Comparison of ENCODE assay signal across 8 cellular contexts in genomic region chr2:37343537-37344434, GRCh38. TPM values are rescaled to one million over a fixed set of nuclear protein-coding genes. Genes with fewer than 3 reads are reported as not detected.
A peak's percentile ranks its signal among the peaks of the same experiment; 100 is the strongest.
DNase-seq lines count a peak whose midpoint lies in the region; ATAC-seq, FAIRE-seq and TF ChIP-seq lines count a peak whose summit lies in the region.

No MANE protein-coding gene starts in this region.

- FAIRE-seq in urothelium cell line (lab: Jason Lieb, UNC): no peak

- H3K27me3 ChIP-seq in BE2C (no peaks in the 10 kb centered on the region), HL-60 (ENCODE audit: insufficient read depth, poor library complexity, severe bottlenecking) (no peaks in the 10 kb centered on the region), rectal smooth muscle tissue (ENCODE audit: control insufficient read depth, insufficient read depth, low read length) (no peaks in the 10 kb centered on the region)

- peak overlapping the region; percentile 71 for H3K4me3 Mint-ChIP-seq in activated T-helper 17 cell treated with anti-CD3 and anti-CD28 coated beads, Interleukin-2, amount 50 U/mL, for 72 hours

- DNase-seq in BE2C (no peak), HL-60 (ENCODE audit: low read depth in 1 of 2, low spot score in 1 of 2) (no peak), left ventricle myocardium superior (no peak), urothelium cell line (ENCODE audit: low spot score) (no peak)

- intact Hi-C loops in left ventricle myocardium superior (cut with micrococcal nuclease): no loop called here

- peak overlapping the region; percentile 28 for H3K27ac Mint-ChIP-seq in activated T-helper 17 cell treated with anti-CD3 and anti-CD28 coated beads, Interleukin-2, amount 50 U/mL, for 72 hours

- peaks cover 6% of the 10 kb centered on the region for H3K4me1 Mint-ChIP-seq in activated T-helper 17 cell treated with anti-CD3 and anti-CD28 coated beads, Interleukin-2, amount 50 U/mL, for 72 hours

- peak overlapping the region; percentile 66 for H3K4me3 ChIP-seq in BE2C (ENCODE audit: low read depth, low read length)
- peak overlapping the region; percentile 61 for H3K4me3 ChIP-seq in HL-60 (replicated peaks; ENCODE audit: insufficient read depth, low read length)
- peak overlapping the region; percentile 89 for H3K4me3 ChIP-seq in rectal smooth muscle tissue (ENCODE audit: low read length)

- peaks cover 11% of the 10 kb centered on the region for H3K27me3 Mint-ChIP-seq in activated T-helper 17 cell treated with anti-CD3 and anti-CD28 coated beads, Interleukin-2, amount 50 U/mL, for 72 hours

- H3K36me3 Mint-ChIP-seq in activated T-helper 17 cell treated with anti-CD3 and anti-CD28 coated beads, Interleukin-2, amount 50 U/mL, for 72 hours (ENCODE audit: low read depth): no peaks in the 10 kb centered on the region

- ATAC-seq in activated T-helper 17 cell treated with anti-CD3 and anti-CD28 coated beads, Interleukin-2, amount 50 U/mL, for 72 hours (replicated peaks): no peak
- ATAC-seq in left ventricle myocardium superior: peak; percentile 63
- ATAC-seq in HG02970 (IDR thresholded peaks at IDR 0.05; ENCODE audit: low FRiP score, unreplicated experiment): no peak
- no peak for ATAC-seq in HG03196 (IDR thresholded peaks at IDR 0.05; ENCODE audit: unreplicated experiment)

- H3K9ac ChIP-seq in rectal smooth muscle tissue (ENCODE audit: low read length): no peak overlapping the region

- H3K36me3 ChIP-seq in BE2C: no peaks in the 10 kb centered on the region
- no peaks in the 10 kb centered on the region for H3K36me3 ChIP-seq in rectal smooth muscle tissue (ENCODE audit: control insufficient read depth, insufficient read depth, low read length)

- H3K4me1 ChIP-seq in BE2C (peaks cover 14% of the 10 kb centered on the region), rectal smooth muscle tissue (ENCODE audit: control insufficient read depth, insufficient read depth, low read length) (no peaks in the 10 kb centered on the region)

- no peaks in the 10 kb centered on the region for H3K9me3 ChIP-seq in BE2C

- no peaks in the 10 kb centered on the region for H3K9me3 Mint-ChIP-seq in activated T-helper 17 cell treated with anti-CD3 and anti-CD28 coated beads, Interleukin-2, amount 50 U/mL, for 72 hours

- TF ChIP-seq CTCF in BE2C (IDR thresholded peaks at IDR 0.05; ENCODE audit: low read depth, low read length) (peak; percentile 47), HL-60 (IDR thresholded peaks at IDR 0.05; ENCODE audit: insufficient read depth, low read length) (no peak)

- H3K27ac ChIP-seq in HL-60 (replicated peaks) (peak overlapping the region; percentile 44; the same call in 1 of the 2 replicates), rectal smooth muscle tissue (ENCODE audit: low read depth, low read length) (peak overlapping the region; percentile 89)

RNA-seq across cellular contexts. Expression of gene QPCT, which starts 0.6 kb away (rescaled TPM):
- 7.5 TPM for polyA plus RNA-seq in BE2C (2012; ENCODE audit: insufficient read depth, insufficient read length, low read depth)
- under 1 TPM; 0.53 to 0.71 TPM for total RNA-seq in activated T-helper 17 cell treated with anti-CD3 and anti-CD28 coated beads, Interleukin-2, amount 50 U/mL, for 72 hours
- total RNA-seq in left ventricle myocardium superior: 0.77 TPM

RNA-seq across cellular contexts. Expression of gene PRKD3, which starts 19.2 kb away (rescaled TPM):
- polyA plus RNA-seq in BE2C (2012; ENCODE audit: insufficient read depth, insufficient read length, low read depth): 24.5 TPM
- total RNA-seq in activated T-helper 17 cell treated with anti-CD3 and anti-CD28 coated beads, Interleukin-2, amount 50 U/mL, for 72 hours: 10 to 100 TPM; 28.2 to 35.6 TPM
- total RNA-seq in left ventricle myocardium superior: 12.8 TPM
